ENCODE assay signal across 1 cellular context in the genomic region with DNA sequence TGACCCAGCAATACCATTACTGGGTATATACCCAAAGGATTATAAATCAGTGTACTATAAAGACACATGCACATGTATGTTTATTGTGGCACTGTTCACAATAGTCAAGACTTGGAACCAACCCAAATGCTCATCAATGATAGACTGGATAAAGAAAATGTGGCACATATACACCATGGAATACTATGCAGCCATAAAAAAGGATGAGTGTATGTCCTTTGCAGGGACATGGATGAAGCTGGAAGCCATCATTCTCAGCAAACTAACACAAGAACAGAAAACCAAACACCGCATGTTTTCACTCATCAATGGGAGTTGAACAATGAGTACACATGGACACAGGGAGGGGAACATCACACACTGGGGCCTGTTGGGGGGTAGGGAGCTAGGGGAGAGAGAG. TPM values are rescaled to one million over a fixed set of nuclear protein-coding genes. Genes with fewer than 3 reads are reported as not detected.
"Had no signal": no experiment of that assay in that cellular context is flagged by ENCODE, and none has a peak within 500 bp of the region (broad histone marks: within the 10 kb centered on the region; RNA-seq: fewer than 3 reads in every experiment).

No MANE protein-coding gene starts in this region.

RNA-seq across cellular contexts. Expression of gene PBDC1, which starts 7.9 kb away (rescaled TPM):
- total RNA-seq: OCI-LY7 had no signal
